Comparison of ENCODE assay signal across 1 cellular context in the genomic region with DNA sequence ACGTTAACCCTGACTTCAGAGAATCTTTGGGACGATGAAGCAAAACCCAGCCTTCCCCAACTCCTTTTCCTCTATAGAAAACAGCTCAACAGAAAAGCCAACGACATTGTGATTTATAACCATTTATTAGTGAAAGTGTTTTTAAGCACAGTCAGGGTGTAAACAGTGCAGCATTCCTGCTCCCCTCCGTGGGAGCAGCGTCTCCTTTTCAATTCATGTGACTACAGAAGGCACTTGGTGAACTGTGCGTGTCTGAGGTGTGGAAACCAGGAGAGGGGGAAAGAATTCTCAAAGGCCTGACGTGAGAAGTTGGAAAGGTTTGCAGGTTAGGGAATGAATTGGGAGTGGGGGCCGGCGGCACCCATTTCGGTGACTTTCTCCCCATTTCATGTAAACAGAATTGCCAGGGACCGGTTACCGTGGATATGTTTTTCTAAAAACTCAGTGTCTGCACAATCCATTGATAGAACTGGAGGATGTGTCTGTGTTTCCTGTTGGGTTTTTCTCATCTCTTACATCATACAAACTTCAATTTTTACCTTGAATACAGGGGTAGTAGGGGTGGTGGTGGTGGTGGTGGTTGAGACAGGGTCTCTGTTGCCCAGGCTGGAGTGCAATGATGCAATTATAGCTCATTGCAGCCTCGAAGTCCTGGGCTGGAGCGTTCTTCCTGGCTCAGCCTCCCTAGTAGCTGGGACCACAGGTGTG.
TF ChIP-seq lines count a peak whose summit lies in the region.

No MANE protein-coding gene starts in this region.

TF ChIP-seq in endothelial cell of umbilical vein, 7 proteins besides CTCF, POLR2A, EP300 and RAD21:
- no peak for TF ChIP-seq EZH2 (IDR thresholded peaks at IDR 0.05; ENCODE audit: borderline replicate concordance, low read depth, low read length, severe bottlenecking)
- TF ChIP-seq POLR2AphosphoS5 (IDR thresholded peaks at IDR 0.05; ENCODE audit: insufficient read depth, low read depth, low read length): no peak
- TF ChIP-seq MYC (IDR thresholded peaks at IDR 0.05; ENCODE audit: low read depth, low read length): no peak
- TF ChIP-seq JUN (IDR thresholded peaks at IDR 0.05; ENCODE audit: borderline replicate concordance, insufficient read depth, insufficient read length, low read depth): no peak
- TF ChIP-seq FOS (IDR thresholded peaks at IDR 0.05; ENCODE audit: borderline replicate concordance, insufficient read depth, low read length): no peak
- TF ChIP-seq, protein P1, sequence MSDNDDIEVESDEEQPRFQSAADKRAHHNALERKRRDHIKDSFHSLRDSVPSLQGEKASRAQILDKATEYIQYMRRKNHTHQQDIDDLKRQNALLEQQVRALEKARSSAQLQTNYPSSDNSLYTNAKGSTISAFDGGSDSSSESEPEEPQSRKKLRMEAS (IDR thresholded peaks at IDR 0.05; ENCODE audit: insufficient read depth, insufficient read length): no peak
- TF ChIP-seq GATA2 (IDR thresholded peaks at IDR 0.05; ENCODE audit: insufficient read depth, insufficient read length, low read depth, low read length): no peak
